8 cellular contexts compared by ENCODE assay signal in genomic region chr7:102834999-102835398, GRCh38.
DNase-seq lines count a peak whose midpoint lies in the region; ATAC-seq and TF ChIP-seq lines count a peak whose summit lies in the region.
"Had no signal": no experiment of that assay in that cellular context is flagged by ENCODE, and none has a peak within 500 bp of the region (broad histone marks: within the 10 kb centered on the region; RNA-seq: fewer than 3 reads in every experiment).

No MANE protein-coding gene starts in this region.

- peak overlapping the region; percentile 56 for H3K27ac Mint-ChIP-seq in mesothelial cell of epicardium

- no peaks in the 10 kb centered on the region for H3K9me3 Mint-ChIP-seq in mesothelial cell of epicardium

- H3K4me1 Mint-ChIP-seq in mesothelial cell of epicardium = peaks cover 29% of the 10 kb centered on the region
- H3K4me1 Mint-ChIP-seq: neural crest cell had no signal

- peak; percentile 93 for ATAC-seq in GM18907 (IDR thresholded peaks at IDR 0.05; ENCODE audit: unreplicated experiment)
- ATAC-seq in HG02870 (IDR thresholded peaks at IDR 0.05; ENCODE audit: unreplicated experiment) = peak; percentile 95

- DNase-seq in SW 1271 (lab: John Stamatoyannopoulos, UW) = peak; percentile 3 to 37
- no peak for DNase-seq in mesothelial cell of epicardium (ENCODE audit: low spot score in 2 of 2, unreplicated experiment in 2 of 2)
- DNase-seq in activated CD8-positive, alpha-beta memory T cell treated with anti-CD3 and anti-CD28 coated beads, Interleukin-2, amount 50 U/mL, for 4 hours = no peak
- DNase-seq in NCI-H526 treated with DMSO at 0.1 percent for 48 hours (lab: John Stamatoyannopoulos, UW) = no peak
- no peak for DNase-seq in NK-92 (lab: John Stamatoyannopoulos, UW; ENCODE audit: unreplicated experiment)

- no peak for TF ChIP-seq CTCF in mesothelial cell of epicardium (IDR thresholded peaks at IDR 0.05; ENCODE audit: unreplicated experiment)

- peaks cover under 1% of the 10 kb centered on the region for H3K36me3 Mint-ChIP-seq in mesothelial cell of epicardium

- no peak overlapping the region for H3K4me3 Mint-ChIP-seq in mesothelial cell of epicardium
- H3K4me3 Mint-ChIP-seq: neural crest cell had no signal

- H3K27me3 Mint-ChIP-seq in mesothelial cell of epicardium (ENCODE audit: low read depth) = no peaks in the 10 kb centered on the region

Comparison
In these comparisons a context has a peak if more than half of its experiments do, and no peak if none do; other contexts are left out.
1. DNase-seq: peak in SW 1271 (2 of 2); none in mesothelial cell of epicardium (0 of 2), activated CD8-positive, alpha-beta memory T cell treated with anti-CD3 and anti-CD28 coated beads, Interleukin-2, amount 50 U/mL, for 4 hours (single experiment), NCI-H526 treated with DMSO at 0.1 percent for 48 hours (single experiment) and NK-92 (single experiment).